28 cellular contexts compared by ENCODE assay signal in genomic region chr15:50151468-50151867, GRCh38. TPM values are rescaled to one million over a fixed set of nuclear protein-coding genes. Genes with fewer than 3 reads are reported as not detected.
"Had no signal": no experiment of that assay in that cellular context is flagged by ENCODE, and none has a peak within 500 bp of the region (broad histone marks: within the 10 kb centered on the region; RNA-seq: fewer than 3 reads in every experiment).

No MANE protein-coding gene starts in this region.

- H3K4me1 Mint-ChIP-seq: nephron progenitor cell; neural crest cell; stimulated activated effector memory CD8-positive, alpha-beta T cell treated with anti-CD3 and anti-CD28 coated beads, Interleukin-12 subunit alpha, Interleukin-12 subunit beta, amount 100 ng/mL, for 72 hours; stimulated activated naive B cell treated with anti-CD40 and anti-IgM and Interleukin-4, amounts not matched to agents 10 μg/mL and 1 μg/mL and 100 μg/mL, for 72 hours had no signal

- H3K36me3 ChIP-seq: neutrophil, pancreas, right lobe of liver, sigmoid colon, stomach, thoracic aorta, thyroid gland, tibial nerve, upper lobe of left lung, vagina had no signal

- H3K36me3 Mint-ChIP-seq: natural killer cell treated with Interleukin-12 subunit alpha and Interleukin-12 subunit beta and Interleukin-15 and Interleukin-18, amount 100 ng/mL, for 72 hours; stimulated activated effector memory CD8-positive, alpha-beta T cell treated with anti-CD3 and anti-CD28 coated beads, Interleukin-12 subunit alpha, Interleukin-12 subunit beta, amount 100 ng/mL, for 72 hours; stimulated activated naive B cell treated with anti-CD40 and anti-IgM and Interleukin-4, amounts not matched to agents 10 μg/mL and 1 μg/mL and 100 μg/mL, for 72 hours had no signal

- H3K9me3 ChIP-seq: neutrophil, pancreas, psoas muscle, right lobe of liver, sigmoid colon, thoracic aorta, thyroid gland, vagina had no signal

- H3K4me1 ChIP-seq: pancreas, psoas muscle, sigmoid colon, stomach, thyroid gland, tibial nerve, upper lobe of left lung, vagina had no signal

- H3K27ac Mint-ChIP-seq: natural killer cell treated with Interleukin-12 subunit alpha and Interleukin-12 subunit beta and Interleukin-15 and Interleukin-18, amount 100 ng/mL, for 72 hours; nephron progenitor cell; progenitor cell of endocrine pancreas; stimulated activated effector memory CD8-positive, alpha-beta T cell treated with anti-CD3 and anti-CD28 coated beads, Interleukin-12 subunit alpha, Interleukin-12 subunit beta, amount 100 ng/mL, for 72 hours; stimulated activated naive B cell treated with anti-CD40 and anti-IgM and Interleukin-4, amounts not matched to agents 10 μg/mL and 1 μg/mL and 100 μg/mL, for 72 hours; stimulated activated naive CD8-positive, alpha-beta T cell treated with anti-CD3 and anti-CD28 coated beads, Interleukin-15, Interleukin-2, amounts not matched to agents 100 ng/mL and 50 ng/mL, for 24 hours had no signal

- H3K9me3 Mint-ChIP-seq: natural killer cell treated with Interleukin-12 subunit alpha and Interleukin-12 subunit beta and Interleukin-15 and Interleukin-18, amount 100 ng/mL, for 72 hours; stimulated activated effector memory CD8-positive, alpha-beta T cell treated with anti-CD3 and anti-CD28 coated beads, Interleukin-12 subunit alpha, Interleukin-12 subunit beta, amount 100 ng/mL, for 72 hours; stimulated activated naive B cell treated with anti-CD40 and anti-IgM and Interleukin-4, amounts not matched to agents 10 μg/mL and 1 μg/mL and 100 μg/mL, for 72 hours had no signal

- DNase-seq: nephron progenitor cell; nucleus accumbens; pancreas; psoas muscle; right cardiac atrium; right lobe of liver; sigmoid colon; small intestine; stimulated activated CD4-positive, alpha-beta T cell treated with anti-CD3 and anti-CD28 coated beads, Interleukin-15, amount 100 ng/mL, for 24 hours; stimulated activated CD4-positive, alpha-beta T cell treated with anti-CD3 and anti-CD28 coated beads, Interleukin-2, amount 100 ng/mL, for 24 hours; stimulated activated CD4-positive, alpha-beta T cell treated with anti-CD3 and anti-CD28 coated beads, Interleukin-2, amount 100 ng/mL, for 48 hours; stimulated activated CD4-positive, alpha-beta T cell treated with anti-CD3 and anti-CD28 coated beads, Interleukin-4, amount 100 ng/mL, for 24 hours; stimulated activated naive B cell treated with anti-CD40 and anti-IgM and Interleukin-4, amounts not matched to agents 10 μg/mL and 1 μg/mL and 100 μg/mL, for 72 hours; stimulated activated naive CD4-positive, alpha-beta T cell treated with Interleukin-2 at 50 U/mL for 16 hours; stomach; thyroid gland; trophoblast cell; upper lobe of left lung had no signal

- H3K4me3 Mint-ChIP-seq: natural killer cell treated with Interleukin-12 subunit alpha and Interleukin-12 subunit beta and Interleukin-15 and Interleukin-18, amount 100 ng/mL, for 72 hours; nephron progenitor cell; neural crest cell; stimulated activated effector memory CD8-positive, alpha-beta T cell treated with anti-CD3 and anti-CD28 coated beads, Interleukin-12 subunit alpha, Interleukin-12 subunit beta, amount 100 ng/mL, for 72 hours; stimulated activated naive B cell treated with anti-CD40 and anti-IgM and Interleukin-4, amounts not matched to agents 10 μg/mL and 1 μg/mL and 100 μg/mL, for 72 hours; stimulated activated naive CD8-positive, alpha-beta T cell treated with anti-CD3 and anti-CD28 coated beads, Interleukin-15, Interleukin-2, amounts not matched to agents 100 ng/mL and 50 ng/mL, for 24 hours had no signal

- H3K27ac ChIP-seq: neutrophil, pancreas, psoas muscle, right lobe of liver, sigmoid colon, stomach, thoracic aorta, thyroid gland, tibial nerve, upper lobe of left lung, vagina had no signal

- H3K4me3 ChIP-seq: pancreas, psoas muscle, right lobe of liver, sigmoid colon, stomach, thoracic aorta, thyroid gland, tibial nerve, upper lobe of left lung, vagina had no signal

- H3K27me3 ChIP-seq: neutrophil, pancreas, right lobe of liver, sigmoid colon, stomach, thyroid gland, tibial nerve, upper lobe of left lung, vagina had no signal

- H3K27me3 Mint-ChIP-seq: natural killer cell treated with Interleukin-12 subunit alpha and Interleukin-12 subunit beta and Interleukin-15 and Interleukin-18, amount 100 ng/mL, for 72 hours; progenitor cell of endocrine pancreas; stimulated activated naive B cell treated with anti-CD40 and anti-IgM and Interleukin-4, amounts not matched to agents 10 μg/mL and 1 μg/mL and 100 μg/mL, for 72 hours had no signal

- ATAC-seq: natural killer cell treated with Interleukin-12 subunit alpha and Interleukin-12 subunit beta and Interleukin-15 and Interleukin-18, amount 100 ng/mL, for 72 hours; pancreas; psoas muscle; right cardiac atrium; right lobe of liver; stimulated activated effector memory CD8-positive, alpha-beta T cell treated with anti-CD3 and anti-CD28 coated beads, Interleukin-12 subunit alpha, Interleukin-12 subunit beta, amount 100 ng/mL, for 72 hours; stimulated activated naive B cell treated with anti-CD40 and anti-IgM and Interleukin-4, amounts not matched to agents 10 μg/mL and 1 μg/mL and 100 μg/mL, for 72 hours had no signal

RNA-seq across cellular contexts. Expression of gene SLC27A2, which starts 30.5 kb away (rescaled TPM):
- total RNA-seq: osteocyte, psoas muscle had no signal

RNA-seq across cellular contexts. Expression of gene ATP8B4, which starts 32.4 kb away (rescaled TPM):
- total RNA-seq: neural crest cell, osteocyte had no signal
